In the genomic region with DNA sequence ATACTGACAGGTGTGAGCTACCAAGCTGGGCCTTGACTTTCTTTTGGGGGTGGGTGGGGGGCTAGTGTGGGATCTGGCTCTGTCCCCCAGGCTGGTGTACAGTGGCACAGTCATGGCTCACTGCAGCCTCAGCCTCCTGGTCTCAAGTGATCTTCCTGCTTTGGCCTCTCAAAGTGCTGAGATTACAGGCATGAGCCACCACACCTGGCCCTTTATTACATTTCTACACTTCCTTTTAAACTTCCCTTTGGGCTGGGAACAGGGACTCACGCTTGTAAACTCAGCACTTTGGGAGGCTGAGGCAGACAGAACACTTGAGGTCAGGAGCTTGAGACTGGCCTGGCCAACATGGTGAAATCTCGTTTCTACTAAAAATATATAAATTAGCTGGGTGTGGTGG, we compare ENCODE assay signal across 1 cellular context.
TF ChIP-seq lines count a peak whose summit lies in the region.

No MANE protein-coding gene starts in this region.

TF ChIP-seq in WTC11, 78 proteins besides CTCF, POLR2A, EP300 and RAD21:
- TF ChIP-seq, protein P1, sequence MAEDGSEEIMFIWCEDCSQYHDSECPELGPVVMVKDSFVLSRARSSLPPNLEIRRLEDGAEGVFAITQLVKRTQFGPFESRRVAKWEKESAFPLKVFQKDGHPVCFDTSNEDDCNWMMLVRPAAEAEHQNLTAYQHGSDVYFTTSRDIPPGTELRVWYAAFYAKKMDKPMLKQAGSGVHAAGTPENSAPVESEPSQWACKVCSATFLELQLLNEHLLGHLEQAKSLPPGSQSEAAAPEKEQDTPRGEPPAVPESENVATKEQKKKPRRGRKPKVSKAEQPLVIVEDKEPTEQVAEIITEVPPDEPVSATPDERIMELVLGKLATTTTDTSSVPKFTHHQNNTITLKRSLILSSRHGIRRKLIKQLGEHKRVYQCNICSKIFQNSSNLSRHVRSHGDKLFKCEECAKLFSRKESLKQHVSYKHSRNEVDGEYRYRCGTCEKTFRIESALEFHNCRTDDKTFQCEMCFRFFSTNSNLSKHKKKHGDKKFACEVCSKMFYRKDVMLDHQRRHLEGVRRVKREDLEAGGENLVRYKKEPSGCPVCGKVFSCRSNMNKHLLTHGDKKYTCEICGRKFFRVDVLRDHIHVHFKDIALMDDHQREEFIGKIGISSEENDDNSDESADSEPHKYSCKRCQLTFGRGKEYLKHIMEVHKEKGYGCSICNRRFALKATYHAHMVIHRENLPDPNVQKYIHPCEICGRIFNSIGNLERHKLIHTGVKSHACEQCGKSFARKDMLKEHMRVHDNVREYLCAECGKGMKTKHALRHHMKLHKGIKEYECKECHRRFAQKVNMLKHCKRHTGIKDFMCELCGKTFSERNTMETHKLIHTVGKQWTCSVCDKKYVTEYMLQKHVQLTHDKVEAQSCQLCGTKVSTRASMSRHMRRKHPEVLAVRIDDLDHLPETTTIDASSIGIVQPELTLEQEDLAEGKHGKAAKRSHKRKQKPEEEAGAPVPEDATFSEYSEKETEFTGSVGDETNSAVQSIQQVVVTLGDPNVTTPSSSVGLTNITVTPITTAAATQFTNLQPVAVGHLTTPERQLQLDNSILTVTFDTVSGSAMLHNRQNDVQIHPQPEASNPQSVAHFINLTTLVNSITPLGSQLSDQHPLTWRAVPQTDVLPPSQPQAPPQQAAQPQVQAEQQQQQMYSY (CRISPR knock-in tag; IDR thresholded peaks at IDR 0.05), result no peak
- TF ChIP-seq, protein P2, sequence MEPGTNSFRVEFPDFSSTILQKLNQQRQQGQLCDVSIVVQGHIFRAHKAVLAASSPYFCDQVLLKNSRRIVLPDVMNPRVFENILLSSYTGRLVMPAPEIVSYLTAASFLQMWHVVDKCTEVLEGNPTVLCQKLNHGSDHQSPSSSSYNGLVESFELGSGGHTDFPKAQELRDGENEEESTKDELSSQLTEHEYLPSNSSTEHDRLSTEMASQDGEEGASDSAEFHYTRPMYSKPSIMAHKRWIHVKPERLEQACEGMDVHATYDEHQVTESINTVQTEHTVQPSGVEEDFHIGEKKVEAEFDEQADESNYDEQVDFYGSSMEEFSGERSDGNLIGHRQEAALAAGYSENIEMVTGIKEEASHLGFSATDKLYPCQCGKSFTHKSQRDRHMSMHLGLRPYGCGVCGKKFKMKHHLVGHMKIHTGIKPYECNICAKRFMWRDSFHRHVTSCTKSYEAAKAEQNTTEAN (CRISPR knock-in tag; IDR thresholded peaks at IDR 0.05), result no peak
- TF ChIP-seq ZNF219 (CRISPR knock-in tag; IDR thresholded peaks at IDR 0.05; ENCODE audit: borderline replicate concordance) (no peak), ZNF263 (CRISPR knock-in tag; IDR thresholded peaks at IDR 0.05; ENCODE audit: low read depth) (no peak), ETV6 (CRISPR knock-in tag; IDR thresholded peaks at IDR 0.05) (no peak), ZBTB21 (CRISPR knock-in tag; IDR thresholded peaks at IDR 0.05; ENCODE audit: borderline replicate concordance) (no peak), ZNF396 (CRISPR knock-in tag; IDR thresholded peaks at IDR 0.05; ENCODE audit: borderline replicate concordance) (no peak), PRRX2 (CRISPR knock-in tag; IDR thresholded peaks at IDR 0.05) (no peak)
- TF ChIP-seq, protein P3, sequence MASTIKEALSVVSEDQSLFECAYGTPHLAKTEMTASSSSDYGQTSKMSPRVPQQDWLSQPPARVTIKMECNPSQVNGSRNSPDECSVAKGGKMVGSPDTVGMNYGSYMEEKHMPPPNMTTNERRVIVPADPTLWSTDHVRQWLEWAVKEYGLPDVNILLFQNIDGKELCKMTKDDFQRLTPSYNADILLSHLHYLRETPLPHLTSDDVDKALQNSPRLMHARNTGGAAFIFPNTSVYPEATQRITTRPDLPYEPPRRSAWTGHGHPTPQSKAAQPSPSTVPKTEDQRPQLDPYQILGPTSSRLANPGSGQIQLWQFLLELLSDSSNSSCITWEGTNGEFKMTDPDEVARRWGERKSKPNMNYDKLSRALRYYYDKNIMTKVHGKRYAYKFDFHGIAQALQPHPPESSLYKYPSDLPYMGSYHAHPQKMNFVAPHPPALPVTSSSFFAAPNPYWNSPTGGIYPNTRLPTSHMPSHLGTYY (CRISPR knock-in tag; IDR thresholded peaks at IDR 0.05), result no peak
- TF ChIP-seq, protein P4, sequence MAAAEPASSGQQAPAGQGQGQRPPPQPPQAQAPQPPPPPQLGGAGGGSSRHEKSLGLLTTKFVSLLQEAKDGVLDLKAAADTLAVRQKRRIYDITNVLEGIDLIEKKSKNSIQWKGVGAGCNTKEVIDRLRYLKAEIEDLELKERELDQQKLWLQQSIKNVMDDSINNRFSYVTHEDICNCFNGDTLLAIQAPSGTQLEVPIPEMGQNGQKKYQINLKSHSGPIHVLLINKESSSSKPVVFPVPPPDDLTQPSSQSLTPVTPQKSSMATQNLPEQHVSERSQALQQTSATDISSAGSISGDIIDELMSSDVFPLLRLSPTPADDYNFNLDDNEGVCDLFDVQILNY (CRISPR knock-in tag; IDR thresholded peaks at IDR 0.05), result no peak
- TF ChIP-seq, protein P5, sequence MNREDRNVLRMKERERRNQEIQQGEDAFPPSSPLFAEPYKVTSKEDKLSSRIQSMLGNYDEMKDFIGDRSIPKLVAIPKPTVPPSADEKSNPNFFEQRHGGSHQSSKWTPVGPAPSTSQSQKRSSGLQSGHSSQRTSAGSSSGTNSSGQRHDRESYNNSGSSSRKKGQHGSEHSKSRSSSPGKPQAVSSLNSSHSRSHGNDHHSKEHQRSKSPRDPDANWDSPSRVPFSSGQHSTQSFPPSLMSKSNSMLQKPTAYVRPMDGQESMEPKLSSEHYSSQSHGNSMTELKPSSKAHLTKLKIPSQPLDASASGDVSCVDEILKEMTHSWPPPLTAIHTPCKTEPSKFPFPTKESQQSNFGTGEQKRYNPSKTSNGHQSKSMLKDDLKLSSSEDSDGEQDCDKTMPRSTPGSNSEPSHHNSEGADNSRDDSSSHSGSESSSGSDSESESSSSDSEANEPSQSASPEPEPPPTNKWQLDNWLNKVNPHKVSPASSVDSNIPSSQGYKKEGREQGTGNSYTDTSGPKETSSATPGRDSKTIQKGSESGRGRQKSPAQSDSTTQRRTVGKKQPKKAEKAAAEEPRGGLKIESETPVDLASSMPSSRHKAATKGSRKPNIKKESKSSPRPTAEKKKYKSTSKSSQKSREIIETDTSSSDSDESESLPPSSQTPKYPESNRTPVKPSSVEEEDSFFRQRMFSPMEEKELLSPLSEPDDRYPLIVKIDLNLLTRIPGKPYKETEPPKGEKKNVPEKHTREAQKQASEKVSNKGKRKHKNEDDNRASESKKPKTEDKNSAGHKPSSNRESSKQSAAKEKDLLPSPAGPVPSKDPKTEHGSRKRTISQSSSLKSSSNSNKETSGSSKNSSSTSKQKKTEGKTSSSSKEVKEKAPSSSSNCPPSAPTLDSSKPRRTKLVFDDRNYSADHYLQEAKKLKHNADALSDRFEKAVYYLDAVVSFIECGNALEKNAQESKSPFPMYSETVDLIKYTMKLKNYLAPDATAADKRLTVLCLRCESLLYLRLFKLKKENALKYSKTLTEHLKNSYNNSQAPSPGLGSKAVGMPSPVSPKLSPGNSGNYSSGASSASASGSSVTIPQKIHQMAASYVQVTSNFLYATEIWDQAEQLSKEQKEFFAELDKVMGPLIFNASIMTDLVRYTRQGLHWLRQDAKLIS (CRISPR knock-in tag; IDR thresholded peaks at IDR 0.05; ENCODE audit: borderline replicate concordance), result no peak
